Comparison of ENCODE assay signal across 1 cellular context in genomic region chr11:20084921-20085814, GRCh38.
TF ChIP-seq lines count a peak whose summit lies in the region.

No MANE protein-coding gene starts in this region.

TF ChIP-seq in HepG2, 621 proteins besides CTCF, POLR2A, EP300 and RAD21 (continued from another document and continues in another):
- TF ChIP-seq BRF2 (CRISPR knock-in tag; IDR thresholded peaks at IDR 0.05) (no peak), ZSCAN22 (CRISPR knock-in tag; IDR thresholded peaks at IDR 0.05) (no peak), PHF8 (CRISPR knock-in tag; IDR thresholded peaks at IDR 0.05) (no peak), ZNF503 (CRISPR knock-in tag; IDR thresholded peaks at IDR 0.05) (no peak), ZNF616 (CRISPR knock-in tag; IDR thresholded peaks at IDR 0.05; ENCODE audit: low read depth) (no peak), ZNF33A (CRISPR knock-in tag; IDR thresholded peaks at IDR 0.05; ENCODE audit: borderline replicate concordance) (no peak), ZSCAN21 (CRISPR knock-in tag; IDR thresholded peaks at IDR 0.05; ENCODE audit: borderline replicate concordance) (no peak), ETV5 (CRISPR knock-in tag; IDR thresholded peaks at IDR 0.05; ENCODE audit: borderline replicate concordance) (no peak), STAT6 (CRISPR knock-in tag; IDR thresholded peaks at IDR 0.05; ENCODE audit: borderline replicate concordance) (peak; percentile 56; the same call in 1 of the 2 replicates), SRSF1 (optimal IDR thresholded peaks at IDR 0.05; ENCODE audit: low read depth, low read length) (no peak), RBM39 (IDR thresholded peaks at IDR 0.05; ENCODE audit: low read depth, low read length, poor library complexity, severe bottlenecking) (no peak), RELA (CRISPR knock-in tag; IDR thresholded peaks at IDR 0.05) (no peak), HNRNPUL1 (IDR thresholded peaks at IDR 0.05; ENCODE audit: low read depth, low read length) (no peak), HBP1 (CRISPR knock-in tag; IDR thresholded peaks at IDR 0.05; ENCODE audit: low read depth) (no peak), ZNF317 (CRISPR knock-in tag; IDR thresholded peaks at IDR 0.05) (no peak), ZNF704 (CRISPR knock-in tag; IDR thresholded peaks at IDR 0.05; ENCODE audit: borderline replicate concordance) (no peak), ZNF20 (CRISPR knock-in tag; IDR thresholded peaks at IDR 0.05) (no peak), POGK (CRISPR knock-in tag; conservative IDR thresholded peaks at IDR 0.05) (no peak), MAFF (IDR thresholded peaks at IDR 0.05; ENCODE audit: low read depth, low read length) (no peak), TRAFD1 (CRISPR knock-in tag; IDR thresholded peaks at IDR 0.05; ENCODE audit: borderline replicate concordance) (no peak), ZFP91 (CRISPR knock-in tag; IDR thresholded peaks at IDR 0.05; ENCODE audit: borderline replicate concordance) (no peak; the same call in 1 of the 2 replicates), ZNF124 (CRISPR knock-in tag; IDR thresholded peaks at IDR 0.05) (no peak), RBM22 (optimal IDR thresholded peaks at IDR 0.05; ENCODE audit: low read length) (peak; percentile 18), TEAD2 (CRISPR knock-in tag; IDR thresholded peaks at IDR 0.05) (no peak), HOXD1 (CRISPR knock-in tag; IDR thresholded peaks at IDR 0.05) (no peak), CCDC6 (CRISPR knock-in tag; IDR thresholded peaks at IDR 0.05) (no peak), NPAS2 (CRISPR knock-in tag; IDR thresholded peaks at IDR 0.05; ENCODE audit: borderline replicate concordance) (no peak), SP1 (IDR thresholded peaks at IDR 0.05) (no peak), SP1 (CRISPR knock-in tag; IDR thresholded peaks at IDR 0.05) (no peak), ZBTB20 (CRISPR knock-in tag; IDR thresholded peaks at IDR 0.05; ENCODE audit: borderline replicate concordance, low read depth) (0 out of 2 replicates have a peak, but pooled peaks have one; percentile 11), ZNF660 (CRISPR knock-in tag; IDR thresholded peaks at IDR 0.05; ENCODE audit: borderline replicate concordance, low read depth) (no peak), ZNF12 (CRISPR knock-in tag; IDR thresholded peaks at IDR 0.05) (peak; percentile 100), ZNF510 (CRISPR knock-in tag; IDR thresholded peaks at IDR 0.05; ENCODE audit: low read depth) (no peak), ZNF550 (CRISPR knock-in tag; IDR thresholded peaks at IDR 0.05; ENCODE audit: borderline replicate concordance) (no peak), ZNF614 (CRISPR knock-in tag; IDR thresholded peaks at IDR 0.05; ENCODE audit: borderline replicate concordance) (no peak), IRF9 (CRISPR knock-in tag; IDR thresholded peaks at IDR 0.05; ENCODE audit: borderline replicate concordance) (no peak), NFKB2 (CRISPR knock-in tag; IDR thresholded peaks at IDR 0.05; ENCODE audit: borderline replicate concordance) (no peak), ZNF446 (CRISPR knock-in tag; IDR thresholded peaks at IDR 0.05) (no peak), ZNF746 (CRISPR knock-in tag; IDR thresholded peaks at IDR 0.05) (no peak), HNRNPK (IDR thresholded peaks at IDR 0.05; ENCODE audit: low read depth, low read length, poor library complexity, severe bottlenecking) (no peak), YEATS2 (CRISPR knock-in tag; IDR thresholded peaks at IDR 0.05; ENCODE audit: borderline replicate concordance) (no peak), ZNF83 (CRISPR knock-in tag; IDR thresholded peaks at IDR 0.05; ENCODE audit: borderline replicate concordance) (no peak), ZNF44 (CRISPR knock-in tag; IDR thresholded peaks at IDR 0.05) (no peak), DNMT1 (CRISPR knock-in tag; IDR thresholded peaks at IDR 0.05) (no peak), ZNF672 (CRISPR knock-in tag; IDR thresholded peaks at IDR 0.05) (no peak), IRF2 (CRISPR knock-in tag; IDR thresholded peaks at IDR 0.05) (no peak), CEBPG (CRISPR knock-in tag; IDR thresholded peaks at IDR 0.05) (0 out of 2 replicates have a peak, but pooled peaks have one; percentile 15), ZBTB21 (CRISPR knock-in tag; IDR thresholded peaks at IDR 0.05) (no peak), ZNF335 (CRISPR knock-in tag; IDR thresholded peaks at IDR 0.05) (no peak), BATF2 (CRISPR knock-in tag; IDR thresholded peaks at IDR 0.05) (no peak), SETDB1 (CRISPR knock-in tag; IDR thresholded peaks at IDR 0.05; ENCODE audit: borderline replicate concordance) (no peak), DMTF1 (CRISPR knock-in tag; IDR thresholded peaks at IDR 0.05) (no peak)
